15 cellular contexts compared by ENCODE assay signal in the genomic region with DNA sequence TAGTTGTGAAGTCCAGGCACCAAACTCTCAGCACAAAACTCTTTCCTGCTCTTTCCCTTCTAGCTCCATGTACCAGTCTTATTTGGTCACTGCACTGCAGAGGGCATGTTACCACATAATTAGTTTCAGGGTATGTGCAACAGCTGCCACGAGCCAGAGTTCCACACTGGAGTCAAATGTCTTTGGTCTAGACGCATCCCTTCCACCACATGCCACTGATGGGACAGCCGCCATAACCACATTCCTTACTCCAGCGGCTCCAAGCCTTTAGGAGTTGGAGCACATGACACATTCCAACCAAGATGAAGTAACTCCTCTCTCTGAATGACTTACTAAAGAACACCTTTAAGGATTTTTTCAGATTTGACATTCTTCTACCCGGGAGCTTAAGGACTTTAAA.
A peak's percentile ranks its signal among the peaks of the same experiment; 100 is the strongest.
DNase-seq lines count a peak whose midpoint lies in the region; FAIRE-seq and TF ChIP-seq lines count a peak whose summit lies in the region.
"Had no signal": no experiment of that assay in that cellular context is flagged by ENCODE, and none has a peak within 500 bp of the region (broad histone marks: within the 10 kb centered on the region; RNA-seq: fewer than 3 reads in every experiment).

No MANE protein-coding gene starts in this region.

- H3K9me3 ChIP-seq in MG63 = no peaks in the 10 kb centered on the region
- H3K9me3 ChIP-seq: ascending aorta had no signal

- H3K27me3 ChIP-seq in MG63 = no peaks in the 10 kb centered on the region
- H3K27me3 ChIP-seq: ascending aorta had no signal

- H3K36me3 ChIP-seq in MG63 = no peaks in the 10 kb centered on the region
- H3K36me3 ChIP-seq: ascending aorta had no signal

- H3K4me3 ChIP-seq in MG63 (no peak overlapping the region), epithelial cell of esophagus (ENCODE audit: low read length) (no peak overlapping the region)
- H3K4me3 ChIP-seq: ascending aorta had no signal

- DNase-seq in DMS 273 (lab: John Stamatoyannopoulos, UW; ENCODE audit: unreplicated experiment) = peak; percentile 81
- DNase-seq in MG63 = peak; percentile 70
- DNase-seq in epithelial cell of esophagus (ENCODE audit: low read depth) = peak; percentile 24
- DNase-seq in mucosa of gallbladder (ENCODE audit: low spot score) = peak; percentile 21
- no peak for DNase-seq in activated naive CD4-positive, alpha-beta T cell (lab: John Stamatoyannopoulos, UW)
- no peak for DNase-seq in activated CD4-positive, alpha-beta T cell treated with anti-CD3 and anti-CD28 coated beads, Interleukin-2, amount 50 U/mL, for 48 hours
- no peak for DNase-seq in D721Med (ENCODE audit: insufficient read length, low spot score)
- no peak for DNase-seq in AML-193 (lab: John Stamatoyannopoulos, UW)
- DNase-seq: erythroblast, NCI-H345, occipital lobe had no signal

- FAIRE-seq in D721Med (lab: Jason Lieb, UNC) = no peak
- FAIRE-seq: GM19239, islet of Langerhans, TTC549 had no signal

- no peak for TF ChIP-seq CTCF in epithelial cell of esophagus (IDR thresholded peaks at IDR 0.05; ENCODE audit: insufficient read depth, low read depth, low read length, missing control alignments)
- no peak for TF ChIP-seq CTCF in D721Med (IDR thresholded peaks at IDR 0.05; ENCODE audit: insufficient read depth, missing control alignments)

Comparison
In these comparisons a context has a peak if more than half of its experiments do, and no peak if none do; other contexts are left out.
1. DNase-seq: peak in DMS 273 (single experiment), MG63 (single experiment), epithelial cell of esophagus (single experiment) and mucosa of gallbladder (single experiment); none in activated naive CD4-positive, alpha-beta T cell (0 of 4), activated CD4-positive, alpha-beta T cell treated with anti-CD3 and anti-CD28 coated beads, Interleukin-2, amount 50 U/mL, for 48 hours (0 of 2), D721Med (single experiment) and AML-193 (0 of 2).